ENCODE assay signal across 9 cellular contexts in the genomic region with DNA sequence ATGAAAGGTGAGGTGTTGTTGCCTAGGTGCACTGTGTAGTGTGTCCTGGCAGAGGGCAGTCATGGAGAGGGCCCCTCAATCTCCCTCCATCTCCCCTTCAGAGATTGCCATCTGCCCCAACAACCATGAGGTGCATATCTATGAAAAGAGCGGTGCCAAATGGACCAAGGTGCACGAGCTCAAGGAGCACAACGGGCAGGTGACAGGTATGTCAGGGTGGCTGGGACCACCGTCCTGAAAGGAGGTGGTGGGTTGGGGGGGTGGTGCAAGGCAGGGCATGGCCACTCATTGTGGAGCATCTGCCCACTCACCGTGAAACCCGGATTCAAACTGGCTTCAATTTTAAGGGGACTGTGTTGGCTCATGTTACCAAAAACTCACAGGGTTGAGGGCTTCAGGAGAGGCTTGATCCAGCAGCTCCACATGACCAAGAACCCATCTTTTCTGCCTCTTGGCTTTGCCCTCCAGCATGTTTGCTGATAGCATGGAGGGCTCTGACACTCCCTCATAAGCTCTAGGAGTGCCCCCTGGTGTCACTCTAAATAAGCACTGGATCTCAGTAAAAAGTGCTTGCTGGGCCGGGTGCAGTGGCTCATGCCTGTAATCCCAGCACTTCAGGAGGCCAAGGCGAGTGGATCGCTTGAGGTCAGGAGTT. TPM values are rescaled to one million over a fixed set of nuclear protein-coding genes. Genes with fewer than 3 reads are reported as not detected.
DNase-seq lines count a peak whose midpoint lies in the region; ATAC-seq, FAIRE-seq and TF ChIP-seq lines count a peak whose summit lies in the region.
"Had no signal": no experiment of that assay in that cellular context is flagged by ENCODE, and none has a peak within 500 bp of the region (broad histone marks: within the 10 kb centered on the region; RNA-seq: fewer than 3 reads in every experiment).

No MANE protein-coding gene starts in this region.

- no peak overlapping the region for H3K27ac Mint-ChIP-seq in glutamatergic neuron (ENCODE audit: unreplicated experiment)

- H3K36me3 ChIP-seq in bronchial epithelial cell (ENCODE audit: control insufficient read depth, insufficient read depth, low read length) = peaks cover 42% of the 10 kb centered on the region
- no peaks in the 10 kb centered on the region; the same call in 1 of the 2 replicates for H3K36me3 ChIP-seq in MG63

- peaks cover 17% of the 10 kb centered on the region for H3K4me1 Mint-ChIP-seq in activated T-cell treated with anti-CD3 and anti-CD28 coated beads, Interleukin-2, amount 50 U/mL, for 4 hours (ENCODE audit: low read depth)
- no peaks in the 10 kb centered on the region for H3K4me1 Mint-ChIP-seq in glutamatergic neuron (ENCODE audit: low read depth, unreplicated experiment)

- FAIRE-seq in bronchial epithelial cell (lab: Jason Lieb, UNC) = no peak

- no peak overlapping the region for H3K4me3 Mint-ChIP-seq in activated T-cell treated with anti-CD3 and anti-CD28 coated beads, Interleukin-2, amount 50 U/mL, for 4 hours
- no peak overlapping the region for H3K4me3 Mint-ChIP-seq in glutamatergic neuron (ENCODE audit: unreplicated experiment)

- H3K4me3 ChIP-seq in bronchial epithelial cell (ENCODE audit: low read depth, low read length) = no peak overlapping the region
- no peak overlapping the region for H3K4me3 ChIP-seq in MG63
- H3K4me3 ChIP-seq: prostate gland had no signal

- TF ChIP-seq CTCF in bronchial epithelial cell (IDR thresholded peaks at IDR 0.05; ENCODE audit: insufficient read depth, low read length, severe bottlenecking) (peak; percentile 24), glutamatergic neuron (IDR thresholded peaks at IDR 0.05; ENCODE audit: partially characterized antibody, unreplicated experiment) (no peak)

- H3K9me3 ChIP-seq in MG63 = no peaks in the 10 kb centered on the region
- H3K9me3 ChIP-seq: prostate gland had no signal

- peak; percentile 54 to 60 for ATAC-seq in activated T-cell treated with anti-CD3 and anti-CD28 coated beads, Interleukin-2, amount 50 U/mL, for 4 hours

- no peaks in the 10 kb centered on the region for H3K27me3 Mint-ChIP-seq in activated T-cell treated with anti-CD3 and anti-CD28 coated beads, Interleukin-2, amount 50 U/mL, for 4 hours (ENCODE audit: low read depth)
- H3K27me3 Mint-ChIP-seq in glutamatergic neuron (ENCODE audit: unreplicated experiment) = peaks cover 3% of the 10 kb centered on the region

- no peaks in the 10 kb centered on the region for H3K9me3 Mint-ChIP-seq in activated T-cell treated with anti-CD3 and anti-CD28 coated beads, Interleukin-2, amount 50 U/mL, for 4 hours
- peaks cover 4% of the 10 kb centered on the region for H3K9me3 Mint-ChIP-seq in glutamatergic neuron (ENCODE audit: unreplicated experiment)

- no peak for DNase-seq in activated T-cell treated with anti-CD3 and anti-CD28 coated beads, Interleukin-2, amount 50 U/mL, for 4 hours
- no peak for DNase-seq in activated T-cell treated with anti-CD3 and anti-CD28 coated beads, Interleukin-2, amount 50 U/mL, for 48 hours
- DNase-seq in NCI-H460 (ENCODE audit: extremely low read depth, low read depth) (peak; percentile 47), bronchial epithelial cell (ENCODE audit: low read depth) (no peak), glutamatergic neuron (no peak), MG63 (no peak), NK-92 (lab: John Stamatoyannopoulos, UW; ENCODE audit: unreplicated experiment) (no peak)
- DNase-seq in stimulated activated naive CD4-positive, alpha-beta T cell (lab: John Stamatoyannopoulos, UW) = peak in 5 of 6 experiments; percentile 13 to 44 (median 27)

- no peaks in the 10 kb centered on the region for H3K27me3 ChIP-seq in bronchial epithelial cell (ENCODE audit: control insufficient read depth, insufficient read depth, low read length)
- no peaks in the 10 kb centered on the region for H3K27me3 ChIP-seq in MG63

- peaks cover 5% of the 10 kb centered on the region for H3K36me3 Mint-ChIP-seq in activated T-cell treated with anti-CD3 and anti-CD28 coated beads, Interleukin-2, amount 50 U/mL, for 4 hours (ENCODE audit: insufficient read depth)
- no peaks in the 10 kb centered on the region for H3K36me3 Mint-ChIP-seq in glutamatergic neuron (ENCODE audit: unreplicated experiment)

RNA-seq across cellular contexts. Expression of a gene that starts 12.2 kb away (rescaled TPM):
- 100 to 1,000 TPM; 240 to 282 (median 274) TPM for total RNA-seq in activated T-cell treated with anti-CD3 and anti-CD28 coated beads, Interleukin-2, amount 50 U/mL, for 4 hours
- 236 and 247 TPM in 2 replicates for total RNA-seq in NCI-H460 (2014; rRNA removed; shearing (Covaris generic))
- polyA plus RNA-seq in NCI-H460 (2014; cell fraction: nucleus; rRNA removed) = 441 and 460 TPM in 2 replicates
- 336 and 569 TPM in 2 replicates for total RNA-seq in bronchial epithelial cell
- total RNA-seq in glutamatergic neuron (ENCODE audit: unreplicated experiment) = 9.5 TPM
- total RNA-seq in MG63 (2014; rRNA removed; shearing (Covaris generic); ENCODE audit: low replicate concordance) = 164 and 230 TPM in 2 replicates

RNA-seq across cellular contexts. Expression of a gene that starts 21.7 kb away (rescaled TPM):
- total RNA-seq in activated T-cell treated with anti-CD3 and anti-CD28 coated beads, Interleukin-2, amount 50 U/mL, for 4 hours = 100 to 1,000 TPM; 231 to 255 (median 235) TPM
- total RNA-seq in NCI-H460 (2014; rRNA removed; shearing (Covaris generic)) = 67.2 and 72.1 TPM in 2 replicates
- 109 and 115 TPM in 2 replicates for polyA plus RNA-seq in NCI-H460 (2014; cell fraction: nucleus; rRNA removed)
- total RNA-seq in bronchial epithelial cell (38.2 and 45.1 TPM in 2 replicates), glutamatergic neuron (ENCODE audit: unreplicated experiment) (134 TPM)
- 156 and 207 TPM in 2 replicates for total RNA-seq in MG63 (2014; rRNA removed; shearing (Covaris generic); ENCODE audit: low replicate concordance)

RNA-seq across cellular contexts. Expression of a gene that starts 22.1 kb away (rescaled TPM):
- total RNA-seq in activated T-cell treated with anti-CD3 and anti-CD28 coated beads, Interleukin-2, amount 50 U/mL, for 4 hours = 100 to 1,000 TPM; 174 to 231 (median 178) TPM
- 211 and 220 TPM in 2 replicates for total RNA-seq in NCI-H460 (2014; rRNA removed; shearing (Covaris generic))
- 68.1 and 90.7 TPM in 2 replicates for polyA plus RNA-seq in NCI-H460 (2014; cell fraction: nucleus; rRNA removed)
- total RNA-seq in bronchial epithelial cell (121 and 232 TPM in 2 replicates), glutamatergic neuron (ENCODE audit: unreplicated experiment) (73.9 TPM)
- total RNA-seq in MG63 (2014; rRNA removed; shearing (Covaris generic); ENCODE audit: low replicate concordance) = 52.0 and 69.0 TPM in 2 replicates

RNA-seq across cellular contexts. Expression of a gene that starts 51.9 kb away (rescaled TPM):
- total RNA-seq in activated T-cell treated with anti-CD3 and anti-CD28 coated beads, Interleukin-2, amount 50 U/mL, for 4 hours = 10 to 100 TPM; 11.9 to 15.1 (median 13.9) TPM
- 6.1 and 6.4 TPM in 2 replicates for total RNA-seq in NCI-H460 (2014; rRNA removed; shearing (Covaris generic))
- 10.6 and 13.8 TPM in 2 replicates for polyA plus RNA-seq in NCI-H460 (2014; cell fraction: nucleus; rRNA removed)
- 10.6 and 11.3 TPM in 2 replicates for total RNA-seq in bronchial epithelial cell
- total RNA-seq in glutamatergic neuron (ENCODE audit: unreplicated experiment) = 5.5 TPM
- total RNA-seq in MG63 (2014; rRNA removed; shearing (Covaris generic); ENCODE audit: low replicate concordance) = 6.9 and 7.3 TPM in 2 replicates

RNA-seq across cellular contexts. Expression of a gene that starts 52.0 kb away (rescaled TPM):
- 10 to 100 TPM; 85.8 to 99.9 (median 86.9) TPM for total RNA-seq in activated T-cell treated with anti-CD3 and anti-CD28 coated beads, Interleukin-2, amount 50 U/mL, for 4 hours
- 37.1 and 42.7 TPM in 2 replicates for total RNA-seq in NCI-H460 (2014; rRNA removed; shearing (Covaris generic))
- polyA plus RNA-seq in NCI-H460 (2014; cell fraction: nucleus; rRNA removed) = 168 and 217 TPM in 2 replicates
- 48.3 and 54.5 TPM in 2 replicates for total RNA-seq in bronchial epithelial cell
- 106 TPM for total RNA-seq in glutamatergic neuron (ENCODE audit: unreplicated experiment)
- 9.3 and 15.3 TPM in 2 replicates for total RNA-seq in MG63 (2014; rRNA removed; shearing (Covaris generic); ENCODE audit: low replicate concordance)

Comparison
In these comparisons a context has a peak if more than half of its experiments do, and no peak if none do; other contexts are left out.
1. DNase-seq: peak in NCI-H460 (single experiment) and stimulated activated naive CD4-positive, alpha-beta T cell (5 of 6); none in activated T-cell treated with anti-CD3 and anti-CD28 coated beads, Interleukin-2, amount 50 U/mL, for 4 hours (single experiment), activated T-cell treated with anti-CD3 and anti-CD28 coated beads, Interleukin-2, amount 50 U/mL, for 48 hours (0 of 2), bronchial epithelial cell (single experiment), glutamatergic neuron (single experiment), MG63 (single experiment) and NK-92 (single experiment).
2. RNA of a gene that starts 12.2 kb away (total RNA-seq): 336 to 569 TPM in bronchial epithelial cell, 240 to 282 TPM in activated T-cell treated with anti-CD3 and anti-CD28 coated beads, Interleukin-2, amount 50 U/mL, for 4 hours, 236 to 247 TPM in NCI-H460 and 164 to 230 TPM in MG63; 9.5 TPM in glutamatergic neuron (single experiment); every median in the first group is over 10 times any median in the second.